ENCODE assay signal across 8 cellular contexts in genomic region chr7:90178592-90179279, GRCh38. TPM values are rescaled to one million over a fixed set of nuclear protein-coding genes. Genes with fewer than 3 reads are reported as not detected.
A peak's percentile ranks its signal among the peaks of the same experiment; 100 is the strongest.
DNase-seq lines count a peak whose midpoint lies in the region; FAIRE-seq and TF ChIP-seq lines count a peak whose summit lies in the region.

No MANE protein-coding gene starts in this region.

- H3K27me3 ChIP-seq in GM23248 (replicated peaks; ENCODE audit: insufficient read depth) (no peaks in the 10 kb centered on the region), KMS-11 (ENCODE audit: insufficient read depth, low read depth) (no peaks in the 10 kb centered on the region), skeletal muscle satellite cell (ENCODE audit: control insufficient read depth, insufficient read depth, low read length) (no peaks in the 10 kb centered on the region), Caco-2 (replicated peaks; ENCODE audit: control insufficient read depth, insufficient read depth, low read length) (no peaks in the 10 kb centered on the region)

- no peaks in the 10 kb centered on the region for H3K79me2 ChIP-seq in GM23248 (ENCODE audit: insufficient read depth)
- H3K79me2 ChIP-seq in KMS-11 (ENCODE audit: insufficient read depth, low read depth), result no peaks in the 10 kb centered on the region

- CTCF ChIA-PET in Caco-2 (lab: Charles Lee), result interaction anchor here (0.7 kb wide), 1 partner anchor 33 kb away, joined by 5 read pairs; the partner anchor contains the start of gene STEAP2

- in situ Hi-C loops in GM23248 (cut with MboI), result no loop called here
- in situ Hi-C loops in astrocyte of the cerebellum (cut with HindIII; ENCODE audit: low sequenced_read_pairs), result no loop called here

- peak; percentile 79 for FAIRE-seq in GM18507 (lab: Jason Lieb, UNC)

- peaks cover 42% of the 10 kb centered on the region for H3F3A ChIP-seq in GM23248 (ENCODE audit: insufficient read depth)

- WGBS in GM23248 (ENCODE audit: low coverage in 1 of 2, low lambda C conversion rate in 2 of 2, missing lambda C conversion rate in 2 of 2), 2 experiments, result 7 to 8% methylated on average over 6 of the region's 6 CpGs

- TF ChIP-seq CTCF in KMS-11 (conservative IDR thresholded peaks at IDR 0.05; ENCODE audit: low read depth, low read length) (no peak), astrocyte of the cerebellum (IDR thresholded peaks at IDR 0.05; ENCODE audit: low read depth, low read length, missing control alignments) (no peak), Caco-2 (IDR thresholded peaks at IDR 0.05; ENCODE audit: insufficient read depth in 1 of 2, low read depth in 1 of 2, low read length in 1 of 2, severe bottlenecking in 1 of 2, unreplicated experiment in 1 of 2) (no peak)

- H4K20me1 ChIP-seq in GM23248 (ENCODE audit: insufficient read depth), result no peaks in the 10 kb centered on the region
- H4K20me1 ChIP-seq in KMS-11 (ENCODE audit: insufficient read depth), result no peaks in the 10 kb centered on the region

- DNase-seq in GM18507 (ENCODE audit: extremely low spot score, insufficient read length, low read depth) (no peak), GM23248 (peak; percentile 95), astrocyte of the cerebellum (ENCODE audit: low read depth) (peak; percentile 8), NCI-H2227 (lab: John Stamatoyannopoulos, UW; ENCODE audit: unreplicated experiment) (no peak), UCSD-AML1 (lab: John Stamatoyannopoulos, UW; ENCODE audit: unreplicated experiment) (no peak), Caco-2 (no peak)

- no peaks in the 10 kb centered on the region for H3K9me2 ChIP-seq in GM23248 (ENCODE audit: insufficient read depth)

- H3K36me3 ChIP-seq in GM23248 (ENCODE audit: low read depth) (no peaks in the 10 kb centered on the region), KMS-11 (ENCODE audit: insufficient read depth) (no peaks in the 10 kb centered on the region), skeletal muscle satellite cell (ENCODE audit: insufficient read depth, low read length) (no peaks in the 10 kb centered on the region), Caco-2 (ENCODE audit: control insufficient read depth, insufficient read depth, low read length) (no peaks in the 10 kb centered on the region)

- POLR2A ChIA-PET in Caco-2 (lab: Charles Lee), result no interaction called here

- intact Hi-C loops in Caco-2 (cut with micrococcal nuclease; ENCODE audit: unreplicated experiment), result no loop called here

- H3K36me3 Mint-ChIP-seq in Caco-2 (ENCODE audit: insufficient read depth, unreplicated experiment), result no peaks in the 10 kb centered on the region

- H3K9me3 ChIP-seq in GM23248 (ENCODE audit: low read depth), result no peaks in the 10 kb centered on the region
- no peaks in the 10 kb centered on the region for H3K9me3 ChIP-seq in skeletal muscle satellite cell (replicated peaks; ENCODE audit: low read length)
- peaks cover 13% of the 10 kb centered on the region for H3K9me3 ChIP-seq in Caco-2

- peaks cover 7% of the 10 kb centered on the region for H3K4me1 Mint-ChIP-seq in Caco-2 (ENCODE audit: low read depth, unreplicated experiment)

- peak overlapping the region; percentile 61 for H2AFZ ChIP-seq in GM23248
- no peak overlapping the region; the same call in 1 of the 2 replicates for H2AFZ ChIP-seq in KMS-11 (ENCODE audit: low read depth)

- H3K9ac ChIP-seq in GM23248, result peak overlapping the region; percentile 58
- no peak overlapping the region for H3K9ac ChIP-seq in KMS-11
- H3K9ac ChIP-seq in skeletal muscle satellite cell (ENCODE audit: low read depth, low read length), result peak overlapping the region; percentile 57

- H3K4me1 ChIP-seq in GM23248 (ENCODE audit: insufficient read depth), result peaks cover 41% of the 10 kb centered on the region
- H3K4me1 ChIP-seq in KMS-11 (ENCODE audit: low read depth, poor library complexity, severe bottlenecking), result peaks cover 57% of the 10 kb centered on the region
- peaks cover 35% of the 10 kb centered on the region for H3K4me1 ChIP-seq in skeletal muscle satellite cell (ENCODE audit: control insufficient read depth, insufficient read depth, low read length)
- no peaks in the 10 kb centered on the region for H3K4me1 ChIP-seq in Caco-2

- peak overlapping the region; percentile 60 for H3K4me2 ChIP-seq in GM23248 (ENCODE audit: unreplicated experiment)
- peak overlapping the region; percentile 64 for H3K4me2 ChIP-seq in KMS-11
- H3K4me2 ChIP-seq in skeletal muscle satellite cell (ENCODE audit: low read length), result peak overlapping the region; percentile 73

- no peaks in the 10 kb centered on the region for H3K27me3 Mint-ChIP-seq in Caco-2 (ENCODE audit: insufficient read depth, unreplicated experiment)

- no TSS peak for BruUV-seq in Caco-2 (replicated peaks; lab: Mats Ljungman, UMichigan)

- peak overlapping the region; percentile 42 for H3K4me3 ChIP-seq in GM23248
- H3K4me3 ChIP-seq in KMS-11 (IDR thresholded peaks at IDR 0.05; ENCODE audit: insufficient read depth, low read depth, low read length), result no peak overlapping the region
- no peak overlapping the region for H3K4me3 ChIP-seq in astrocyte of the cerebellum (ENCODE audit: low read depth, low read length)
- H3K4me3 ChIP-seq in skeletal muscle satellite cell (ENCODE audit: low read length), result peak overlapping the region; percentile 42
- H3K4me3 ChIP-seq in Caco-2 (ENCODE audit: low read depth, low read length), result no peak overlapping the region

- peaks cover 8% of the 10 kb centered on the region for H3K9me3 Mint-ChIP-seq in Caco-2 (ENCODE audit: unreplicated experiment)

- no peak overlapping the region for H3K27ac Mint-ChIP-seq in Caco-2 (ENCODE audit: unreplicated experiment)

- no peak overlapping the region for H3K4me3 Mint-ChIP-seq in Caco-2 (ENCODE audit: unreplicated experiment)

- H3K27ac ChIP-seq in GM23248, result peak overlapping the region; percentile 93
- H3K27ac ChIP-seq in KMS-11, result peak overlapping the region; percentile 47; the same call in 1 of the 2 replicates

RNA-seq across cellular contexts. Expression of gene STEAP1, which starts 24.5 kb away (rescaled TPM):
- total RNA-seq in GM23248 (2014; rRNA removed; shearing (Covaris generic)), result 97.7 and 120 TPM in 2 replicates
- polyA plus RNA-seq in GM23248 (2016; fragmentation: Nextera tagmentation; extraction: Ambion mirVana), result 139 and 140 TPM in 2 replicates
- 137 and 156 TPM in 2 replicates for total RNA-seq in skeletal muscle satellite cell (2012; rRNA removed)
- 30.2 and 33.6 TPM in 2 replicates for total RNA-seq in Caco-2 (2022)

RNA-seq across cellular contexts. Expression of gene STEAP2, which starts 32.8 kb away (rescaled TPM):
- total RNA-seq in GM23248 (2014; rRNA removed; shearing (Covaris generic)), result 28.3 and 30.6 TPM in 2 replicates
- polyA plus RNA-seq in GM23248 (2016; fragmentation: Nextera tagmentation; extraction: Ambion mirVana), result 19.2 and 20.2 TPM in 2 replicates
- 9.8 and 23.6 TPM in 2 replicates for total RNA-seq in skeletal muscle satellite cell (2012; rRNA removed)
- 12.7 and 13.5 TPM in 2 replicates for total RNA-seq in Caco-2 (2022)

Comparison
In these comparisons a context has a peak if more than half of its experiments do, and no peak if none do; other contexts are left out.
1. DNase-seq: peak in GM23248 (single experiment) and astrocyte of the cerebellum (single experiment); none in GM18507 (single experiment), NCI-H2227 (single experiment), UCSD-AML1 (single experiment) and Caco-2 (0 of 2).
2. H3K4me3 ChIP-seq: peak in GM23248 (single experiment) and skeletal muscle satellite cell (single experiment); none in KMS-11 (single experiment), astrocyte of the cerebellum (single experiment) and Caco-2 (single experiment).
3. Peak in every context shown above with its lines, with median percentiles within 50 percentile points of each other: H3K4me2 ChIP-seq.